In the genomic region with DNA sequence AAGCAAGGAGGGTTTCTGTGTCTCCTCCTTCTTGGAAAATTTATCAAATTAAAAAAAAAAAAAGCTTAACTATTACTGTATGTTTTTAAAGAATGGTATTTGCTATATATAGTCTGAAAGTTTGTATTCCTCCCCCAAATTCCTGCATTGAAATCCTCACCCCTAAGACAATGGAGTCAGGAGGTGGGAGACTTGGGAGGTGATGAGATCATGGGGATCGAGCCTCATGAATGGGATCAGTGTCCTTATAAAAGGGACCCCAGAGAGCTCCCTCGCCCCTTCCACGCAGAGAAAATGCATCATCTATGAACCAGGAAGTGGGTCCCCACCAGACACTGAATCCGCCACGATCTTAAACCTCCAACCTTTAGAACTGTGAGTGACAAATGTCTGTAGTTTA, we compare ENCODE assay signal across 18 cellular contexts. TPM values are rescaled to one million over a fixed set of nuclear protein-coding genes. Genes with fewer than 3 reads are reported as not detected.
DNase-seq lines count a peak whose midpoint lies in the region; ATAC-seq and TF ChIP-seq lines count a peak whose summit lies in the region.
"Had no signal": no experiment of that assay in that cellular context is flagged by ENCODE, and none has a peak within 500 bp of the region (broad histone marks: within the 10 kb centered on the region; RNA-seq: fewer than 3 reads in every experiment).

No MANE protein-coding gene starts in this region.

- H3K4me3 Mint-ChIP-seq in naive thymus-derived CD8-positive, alpha-beta T cell = peak overlapping the region in 2 of 10 donors; percentile 8 to 39
- H3K4me3 Mint-ChIP-seq: IgD-negative memory B cell had no signal

- H3K36me3 ChIP-seq in ectodermal cell (ENCODE audit: control insufficient read depth, insufficient read depth, low read length) (no peaks in the 10 kb centered on the region), HAP-1 (replicated peaks) (no peaks in the 10 kb centered on the region), adrenal gland (replicated peaks in 1 of 2) (no peaks in the 10 kb centered on the region)
- H3K36me3 ChIP-seq: SJCRH30 had no signal

- no peak for ATAC-seq in Right ventricle myocardium superior (ENCODE audit: poor library complexity)
- no peak for ATAC-seq in naive thymus-derived CD8-positive, alpha-beta T cell
- ATAC-seq in GM18873 (IDR thresholded peaks at IDR 0.05; ENCODE audit: low FRiP score, unreplicated experiment) = no peak

- in situ Hi-C loops in HAP-1 (cut with MboI; ENCODE audit: low sequenced_read_pairs) = no loop called here

- no peaks in the 10 kb centered on the region for H3K27me3 Mint-ChIP-seq in naive thymus-derived CD8-positive, alpha-beta T cell
- H3K27me3 Mint-ChIP-seq: IgD-negative memory B cell had no signal

- no peak for TF ChIP-seq POLR2A in adrenal gland (IDR thresholded peaks at IDR 0.05)

- no peak overlapping the region for H3K4me3 ChIP-seq in ectodermal cell (ENCODE audit: insufficient read depth, low read depth, low read length)
- H3K4me3 ChIP-seq in HAP-1 = no peak overlapping the region
- H3K4me3 ChIP-seq in adrenal gland = no peak overlapping the region
- H3K4me3 ChIP-seq: SJCRH30 had no signal

- TF ChIP-seq CTCF in adrenal gland (IDR thresholded peaks at IDR 0.05) (no peak), GM10248 (IDR thresholded peaks at IDR 0.05; ENCODE audit: control extremely low read depth, extremely low read depth, low read depth, missing control alignments) (no peak)

- 4 to 27% methylated on average over 3 to 5 of the region's 5 CpGs for WGBS in ectodermal cell, 2 experiments
- 81 to 91% (median 87%) methylated on average over 5 of the region's 5 CpGs for WGBS in adrenal gland, 4 donors

- CTCF ChIA-PET in GM10248 (lab: Yijun Ruan, JAX) = no interaction called here

- H3K9me3 ChIP-seq in ectodermal cell (ENCODE audit: control insufficient read depth, low read length) (no peaks in the 10 kb centered on the region), HAP-1 (no peaks in the 10 kb centered on the region), adrenal gland (replicated peaks in 1 of 3) (no peaks in the 10 kb centered on the region)
- H3K9me3 ChIP-seq: SJCRH30 had no signal

- peaks cover 15 to 24% (median 20%) of the 10 kb centered on the region in 4 donors for H3K4me1 Mint-ChIP-seq in naive thymus-derived CD8-positive, alpha-beta T cell

- peaks cover 7 to 27% (median 20%) of the 10 kb centered on the region in 3 donors for H3K36me3 Mint-ChIP-seq in naive thymus-derived CD8-positive, alpha-beta T cell

- POLR2A ChIA-PET in naive thymus-derived CD8-positive, alpha-beta T cell (lab: Charles Lee) = no interaction called here
- POLR2A ChIA-PET in GM10248 (lab: Yijun Ruan, JAX) = no interaction called here

- DNase-seq in cardiac septum (ENCODE audit: low spot score) = peak; percentile 54
- no peak for DNase-seq in Right ventricle myocardium superior
- DNase-seq in naive thymus-derived CD8-positive, alpha-beta T cell = no peak
- no peak for DNase-seq in HAP-1 (ENCODE audit: low spot score in 2 of 2)
- no peak for DNase-seq in adrenal gland
- no peak for DNase-seq in GM10248 (ENCODE audit: extremely low spot score)
- DNase-seq: DMS53, MV-4-11, NCI-H1436, NCI-H2029 treated with DMSO at 0.1 percent for 48 hours, NCI-H510A treated with DMSO at 0.1 percent for 48 hours, SJCRH30, SW 1271 had no signal

- H3K9me3 Mint-ChIP-seq in naive thymus-derived CD8-positive, alpha-beta T cell = peaks cover 0 to 6% (median 0%) of the 10 kb centered on the region in 9 donors

- H3K27me3 ChIP-seq in ectodermal cell (ENCODE audit: control insufficient read depth, insufficient read depth, low read length, poor library complexity, severe bottlenecking) = no peaks in the 10 kb centered on the region
- H3K27me3 ChIP-seq in HAP-1 (ENCODE audit: low read depth) = no peaks in the 10 kb centered on the region
- no peaks in the 10 kb centered on the region for H3K27me3 ChIP-seq in adrenal gland
- H3K27me3 ChIP-seq: SJCRH30 had no signal

- H3K27ac ChIP-seq in ectodermal cell (ENCODE audit: insufficient read depth, low read depth, low read length, poor library complexity, severe bottlenecking) = peak overlapping the region; percentile 63
- no peak overlapping the region for H3K27ac ChIP-seq in adrenal gland
- H3K27ac ChIP-seq: 22Rv1, C4-2B, SJCRH30 had no signal

- H3K27ac Mint-ChIP-seq in naive thymus-derived CD8-positive, alpha-beta T cell = peak overlapping the region in 9 of 10 donors; percentile 26 to 84 (median 53)
- H3K27ac Mint-ChIP-seq: IgD-negative memory B cell had no signal

- intact Hi-C loops in cardiac septum (cut with DNase I) = no loop called here
- intact Hi-C loops in Right ventricle myocardium superior (cut with DNase I) = no loop called here
- intact Hi-C loops in adrenal gland (cut with DNase I) = no loop called here

- peaks cover 12% of the 10 kb centered on the region for H3K4me1 ChIP-seq in ectodermal cell (ENCODE audit: control insufficient read depth, insufficient read depth, low read length)
- peaks cover 13% of the 10 kb centered on the region for H3K4me1 ChIP-seq in HAP-1
- no peaks in the 10 kb centered on the region for H3K4me1 ChIP-seq in adrenal gland (replicated peaks in 1 of 2)
- H3K4me1 ChIP-seq: SJCRH30 had no signal

RNA-seq across cellular contexts. Expression of gene DHRSX, which starts 50.1 kb away (rescaled TPM):
- total RNA-seq in cardiac septum (24.9 TPM), Right ventricle myocardium superior (29.9 TPM), adrenal gland (10 to 100 TPM; 19.9 to 51.4 (median 27.7) TPM)
- 34.0 TPM for polyA plus RNA-seq in ectodermal cell (2013, experiment 1 of 4)
- polyA plus RNA-seq in ectodermal cell (2013, experiment 2 of 4) = 46.8 TPM
- polyA plus RNA-seq in ectodermal cell (2013, experiment 3 of 4) = 37.5 TPM
- polyA plus RNA-seq in ectodermal cell (2013, experiment 4 of 4) = 44.1 TPM
- total RNA-seq in naive thymus-derived CD8-positive, alpha-beta T cell = 10 to 100 TPM; 17.1 TPM
- 10 to 100 TPM; 17.2 to 20.8 (median 20.4) TPM for polyA plus RNA-seq in naive thymus-derived CD8-positive, alpha-beta T cell
- polyA plus RNA-seq in adrenal gland = 10 to 100 TPM in 1 of 3 donors, 1 to 10 TPM in 2; 6.4 to 68.6 (median 9.4) TPM

RNA-seq across cellular contexts. Expression of gene ZBED1, which starts 50.1 kb away (rescaled TPM):
- total RNA-seq in cardiac septum (45.1 TPM), Right ventricle myocardium superior (75.7 TPM), adrenal gland (10 to 100 TPM; 44.0 to 70.5 (median 51.3) TPM)
- 59.2 TPM for polyA plus RNA-seq in ectodermal cell (2013, experiment 1 of 4)
- polyA plus RNA-seq in ectodermal cell (2013, experiment 2 of 4) = 66.8 TPM
- polyA plus RNA-seq in ectodermal cell (2013, experiment 3 of 4) = 42.9 TPM
- polyA plus RNA-seq in ectodermal cell (2013, experiment 4 of 4) = 48.4 TPM
- 10 to 100 TPM; 27.8 to 32.6 TPM for total RNA-seq in naive thymus-derived CD8-positive, alpha-beta T cell
- 10 to 100 TPM; 25.6 to 43.4 (median 36.7) TPM for polyA plus RNA-seq in naive thymus-derived CD8-positive, alpha-beta T cell
- 10 to 100 TPM; 10.7 to 42.6 (median 12.2) TPM for polyA plus RNA-seq in adrenal gland
